9 cellular contexts compared by ENCODE assay signal in the genomic region with DNA sequence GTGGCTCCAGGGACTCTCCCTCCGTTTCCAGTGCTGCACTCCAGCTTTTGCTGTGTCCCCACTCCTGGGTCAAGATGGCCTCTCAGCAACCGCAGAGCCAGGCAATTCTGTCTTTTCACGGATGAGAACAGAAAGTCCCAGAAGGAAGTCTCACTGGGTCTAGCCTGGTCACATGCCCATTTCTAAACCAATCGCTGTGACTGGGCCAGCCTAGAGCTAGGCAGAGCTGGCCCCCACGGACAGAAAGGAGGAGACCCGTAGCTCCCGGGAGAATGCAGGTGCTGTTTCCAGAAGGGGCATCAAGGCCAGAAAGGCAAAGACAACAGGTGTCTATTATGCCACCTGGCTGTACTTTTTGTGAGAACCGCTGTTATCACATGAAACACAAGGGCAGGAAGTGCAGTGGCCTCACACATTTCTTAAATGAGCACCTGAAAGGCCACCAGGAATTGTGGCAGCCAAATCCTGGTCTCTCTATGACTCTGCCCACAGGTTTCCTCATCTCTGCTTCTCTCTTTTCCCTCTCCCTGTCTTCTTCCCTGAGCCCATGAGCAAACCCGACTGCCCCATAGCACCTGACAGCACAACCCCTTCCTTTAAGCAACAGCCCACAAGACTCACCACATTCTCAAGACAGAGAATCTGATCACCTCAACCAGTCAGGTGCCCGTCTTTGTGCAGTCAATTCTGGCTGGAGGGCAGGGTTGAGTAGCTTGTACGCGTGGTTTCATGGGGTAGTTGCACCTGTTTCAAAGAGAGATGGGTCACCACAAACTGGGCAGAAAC. TPM values are rescaled to one million over a fixed set of nuclear protein-coding genes. Genes with fewer than 3 reads are reported as not detected.
DNase-seq lines count a peak whose midpoint lies in the region; ATAC-seq and TF ChIP-seq lines count a peak whose summit lies in the region.
"Had no signal": no experiment of that assay in that cellular context is flagged by ENCODE, and none has a peak within 500 bp of the region (broad histone marks: within the 10 kb centered on the region; RNA-seq: fewer than 3 reads in every experiment).

No MANE protein-coding gene starts in this region.

- no peaks in the 10 kb centered on the region for H3K36me3 Mint-ChIP-seq in activated CD4-positive, alpha-beta memory T cell treated with anti-CD3 and anti-CD28 coated beads, Interleukin-2, amount 10 ng/mL, durations not matched to agents 7 days and 5 days (ENCODE audit: low read depth)
- no peaks in the 10 kb centered on the region for H3K36me3 Mint-ChIP-seq in type B pancreatic cell

- no peak overlapping the region for H3K27ac Mint-ChIP-seq in activated CD4-positive, alpha-beta memory T cell treated with anti-CD3 and anti-CD28 coated beads, Interleukin-2, amount 10 ng/mL, durations not matched to agents 7 days and 5 days
- H3K27ac Mint-ChIP-seq in type B pancreatic cell = no peak overlapping the region

- POLR2A ChIA-PET in activated CD4-positive, alpha-beta memory T cell treated with anti-CD3 and anti-CD28 coated beads, Interleukin-2, amount 10 ng/mL, durations not matched to agents 7 days and 5 days (lab: Charles Lee) = no interaction called here

- peak; percentile 82 for ATAC-seq in GM18907 (IDR thresholded peaks at IDR 0.05; ENCODE audit: unreplicated experiment)
- peak; percentile 65 for ATAC-seq in HG03060 (IDR thresholded peaks at IDR 0.05; ENCODE audit: low read depth, unreplicated experiment)
- ATAC-seq in left lobe of liver = no peak

- H3K4me3 Mint-ChIP-seq in activated CD4-positive, alpha-beta memory T cell treated with anti-CD3 and anti-CD28 coated beads, Interleukin-2, amount 10 ng/mL, durations not matched to agents 7 days and 5 days = no peak overlapping the region
- no peak overlapping the region for H3K4me3 Mint-ChIP-seq in type B pancreatic cell

- peaks cover 21% of the 10 kb centered on the region for H3K27me3 Mint-ChIP-seq in activated CD4-positive, alpha-beta memory T cell treated with anti-CD3 and anti-CD28 coated beads, Interleukin-2, amount 10 ng/mL, durations not matched to agents 7 days and 5 days
- H3K27me3 Mint-ChIP-seq in type B pancreatic cell = no peaks in the 10 kb centered on the region

- CTCF ChIA-PET in activated CD4-positive, alpha-beta memory T cell treated with anti-CD3 and anti-CD28 coated beads, Interleukin-2, amount 10 ng/mL, durations not matched to agents 7 days and 5 days (lab: Charles Lee) = interaction anchor here (0.7 kb wide), 1 partner anchor 90 kb away, joined by 6 read pairs; no protein-coding TSS in a partner anchor

- no peaks in the 10 kb centered on the region for H3K9me3 Mint-ChIP-seq in activated CD4-positive, alpha-beta memory T cell treated with anti-CD3 and anti-CD28 coated beads, Interleukin-2, amount 10 ng/mL, durations not matched to agents 7 days and 5 days
- H3K9me3 Mint-ChIP-seq in type B pancreatic cell = no peaks in the 10 kb centered on the region

- TF ChIP-seq CTCF in type B pancreatic cell (conservative IDR thresholded peaks at IDR 0.05) = no peak

- peaks cover 9% of the 10 kb centered on the region for H3K4me1 Mint-ChIP-seq in activated CD4-positive, alpha-beta memory T cell treated with anti-CD3 and anti-CD28 coated beads, Interleukin-2, amount 10 ng/mL, durations not matched to agents 7 days and 5 days
- H3K4me1 Mint-ChIP-seq in type B pancreatic cell (ENCODE audit: unreplicated experiment) = peaks cover 3% of the 10 kb centered on the region

- DNase-seq in AG08395 (ENCODE audit: low spot score) (peak; percentile 31), SK-N-DZ (ENCODE audit: low spot score) (no peak), left lobe of liver (ENCODE audit: low spot score) (no peak), type B pancreatic cell (ENCODE audit: extremely low spot score, unreplicated experiment) (no peak)
- DNase-seq in activated CD4-positive, alpha-beta memory T cell treated with anti-CD3 and anti-CD28 coated beads, Interleukin-2, amount 10 ng/mL, durations not matched to agents 7 days and 5 days = peak; percentile 18
- DNase-seq in effector CD4-positive, alpha-beta T cell = no peak
- DNase-seq: GF-D8 had no signal

RNA-seq across cellular contexts. Expression of gene B4GALT5, which starts 37.1 kb away (rescaled TPM):
- total RNA-seq in activated CD4-positive, alpha-beta memory T cell treated with anti-CD3 and anti-CD28 coated beads, Interleukin-2, amount 10 ng/mL, durations not matched to agents 7 days and 5 days = 10 to 100 TPM; 21.6 to 22.4 TPM
- polyA plus RNA-seq in SK-N-DZ (2014; cell fraction: cytosol; rRNA removed) = 47.7 and 55.0 TPM in 2 replicates
- 15.2 and 18.9 TPM in 2 replicates for polyA plus RNA-seq in SK-N-DZ (2014; cell fraction: nucleus; rRNA removed)
- total RNA-seq in left lobe of liver (10.5 TPM), type B pancreatic cell (ENCODE audit: low replicate concordance) (47.9 and 49.7 TPM in 2 replicates)

Comparison
In these comparisons a context has a peak if more than half of its experiments do, and no peak if none do; other contexts are left out.
1. DNase-seq: peak in AG08395 (single experiment) and activated CD4-positive, alpha-beta memory T cell treated with anti-CD3 and anti-CD28 coated beads, Interleukin-2, amount 10 ng/mL, durations not matched to agents 7 days and 5 days (single experiment); none in SK-N-DZ (single experiment), left lobe of liver (single experiment), effector CD4-positive, alpha-beta T cell (single experiment) and type B pancreatic cell (single experiment).